9 cellular contexts compared by ENCODE assay signal in genomic region chr15:66789029-66790025, GRCh38.
DNase-seq lines count a peak whose midpoint lies in the region; ATAC-seq and TF ChIP-seq lines count a peak whose summit lies in the region.
"Had no signal": no experiment of that assay in that cellular context is flagged by ENCODE, and none has a peak within 500 bp of the region (broad histone marks: within the 10 kb centered on the region; RNA-seq: fewer than 3 reads in every experiment).

No MANE protein-coding gene starts in this region.

- TF ChIP-seq POLR2A in testis (IDR thresholded peaks at IDR 0.05): no peak

- peak in 2 of 3 experiments; percentile 26 to 27 for TF ChIP-seq CTCF in testis (IDR thresholded peaks at IDR 0.05)

- H3K9me3 Mint-ChIP-seq in T-helper 2 cell treated with Interferon-gamma antibody and Interleukin-4, amounts not matched to agents 5 μg/mL and 100 μg/mL, for 36 hours: no peaks in the 10 kb centered on the region
- no peaks in the 10 kb centered on the region for H3K9me3 Mint-ChIP-seq in activated naive CD4-positive, alpha-beta T cell treated with anti-CD3 and anti-CD28 coated beads, Interleukin-2, amount 10 ng/mL, durations not matched to agents 7 days and 5 days

- H3K4me1 Mint-ChIP-seq in T-helper 2 cell treated with Interferon-gamma antibody and Interleukin-4, amounts not matched to agents 5 μg/mL and 100 μg/mL, for 36 hours (ENCODE audit: low read depth): no peaks in the 10 kb centered on the region
- no peaks in the 10 kb centered on the region for H3K4me1 Mint-ChIP-seq in activated naive CD4-positive, alpha-beta T cell treated with anti-CD3 and anti-CD28 coated beads, Interleukin-2, amount 10 ng/mL, durations not matched to agents 7 days and 5 days

- 62 to 63% methylated on average over 5 of the region's 5 CpGs for WGBS in testis, 2 donors

- H3K27me3 ChIP-seq in testis: no peaks in the 10 kb centered on the region

- CTCF ChIA-PET in activated naive CD4-positive, alpha-beta T cell treated with anti-CD3 and anti-CD28 coated beads, Interleukin-2, amount 10 ng/mL, durations not matched to agents 7 days and 5 days (lab: Charles Lee): interaction anchor here (0.7 to 2.6 kb wide), 2 partner anchors 9 to 63 kb away, joined by 3 to 12 read pairs; no protein-coding TSS in a partner anchor

- H3K4me3 Mint-ChIP-seq in T-helper 2 cell treated with Interferon-gamma antibody and Interleukin-4, amounts not matched to agents 5 μg/mL and 100 μg/mL, for 36 hours: no peak overlapping the region
- no peak overlapping the region for H3K4me3 Mint-ChIP-seq in activated naive CD4-positive, alpha-beta T cell treated with anti-CD3 and anti-CD28 coated beads, Interleukin-2, amount 10 ng/mL, durations not matched to agents 7 days and 5 days

- no peak overlapping the region for H3K4me3 ChIP-seq in testis

- DNase-seq in NCI-H1694 treated with DMSO at 0.1 percent for 48 hours (lab: John Stamatoyannopoulos, UW): peak; percentile 0
- no peak for DNase-seq in NCI-H1694 (lab: John Stamatoyannopoulos, UW)
- peak; percentile 20 to 48 for DNase-seq in SW 1271 (lab: John Stamatoyannopoulos, UW)
- DNase-seq in Right ventricle myocardium superior: peak; percentile 63
- peak; percentile 58 for DNase-seq in testis
- no peak for DNase-seq in T-helper 2 cell treated with Interferon-gamma antibody and Interleukin-4, amounts not matched to agents 5 μg/mL and 100 μg/mL, for 36 hours (ENCODE audit: low spot score)
- no peak for DNase-seq in activated naive CD4-positive, alpha-beta T cell treated with anti-CD3 and anti-CD28 coated beads, Interleukin-2, amount 10 ng/mL, durations not matched to agents 7 days and 5 days
- no peak for DNase-seq in NCI-H187 treated with DMSO at 0.1 percent for 48 hours (lab: John Stamatoyannopoulos, UW)

- intact Hi-C loops in Right ventricle myocardium superior (cut with DNase I): loop anchor here (5.0 kb wide), 1 partner anchor 48 kb away; no protein-coding TSS in a partner anchor
- intact Hi-C loops in testis (cut with DNase I; ENCODE audit: low total_unique reads): loop anchor here (10.0 kb wide), 1 partner anchor 65 kb away; no protein-coding TSS in a partner anchor

- peak overlapping the region in 1 of 2 donors; percentile 61 for H3K27ac ChIP-seq in testis
- H3K27ac ChIP-seq: C4-2B had no signal

- H3K4me1 ChIP-seq in testis: peaks cover 5% of the 10 kb centered on the region

- no peaks in the 10 kb centered on the region for H3K27me3 Mint-ChIP-seq in T-helper 2 cell treated with Interferon-gamma antibody and Interleukin-4, amounts not matched to agents 5 μg/mL and 100 μg/mL, for 36 hours (ENCODE audit: low read depth)
- H3K27me3 Mint-ChIP-seq in activated naive CD4-positive, alpha-beta T cell treated with anti-CD3 and anti-CD28 coated beads, Interleukin-2, amount 10 ng/mL, durations not matched to agents 7 days and 5 days: peaks cover 35% of the 10 kb centered on the region

- ATAC-seq in Right ventricle myocardium superior (ENCODE audit: poor library complexity): peak; percentile 81

- H3K36me3 Mint-ChIP-seq in T-helper 2 cell treated with Interferon-gamma antibody and Interleukin-4, amounts not matched to agents 5 μg/mL and 100 μg/mL, for 36 hours (ENCODE audit: low read depth): no peaks in the 10 kb centered on the region
- no peaks in the 10 kb centered on the region for H3K36me3 Mint-ChIP-seq in activated naive CD4-positive, alpha-beta T cell treated with anti-CD3 and anti-CD28 coated beads, Interleukin-2, amount 10 ng/mL, durations not matched to agents 7 days and 5 days

- no peak overlapping the region for H3K27ac Mint-ChIP-seq in T-helper 2 cell treated with Interferon-gamma antibody and Interleukin-4, amounts not matched to agents 5 μg/mL and 100 μg/mL, for 36 hours
- no peak overlapping the region for H3K27ac Mint-ChIP-seq in activated naive CD4-positive, alpha-beta T cell treated with anti-CD3 and anti-CD28 coated beads, Interleukin-2, amount 10 ng/mL, durations not matched to agents 7 days and 5 days

- no peaks in the 10 kb centered on the region for H3K9me3 ChIP-seq in testis

- H3K36me3 ChIP-seq in testis (ENCODE audit: low read depth, missing control alignments): no peaks in the 10 kb centered on the region

Comparison
In these comparisons a context has a peak if more than half of its experiments do, and no peak if none do; other contexts are left out.
1. DNase-seq: peak in NCI-H1694 treated with DMSO at 0.1 percent for 48 hours (single experiment), SW 1271 (2 of 2), Right ventricle myocardium superior (single experiment) and testis (single experiment); none in NCI-H1694 (single experiment), T-helper 2 cell treated with Interferon-gamma antibody and Interleukin-4, amounts not matched to agents 5 μg/mL and 100 μg/mL, for 36 hours (single experiment), activated naive CD4-positive, alpha-beta T cell treated with anti-CD3 and anti-CD28 coated beads, Interleukin-2, amount 10 ng/mL, durations not matched to agents 7 days and 5 days (single experiment) and NCI-H187 treated with DMSO at 0.1 percent for 48 hours (single experiment).